Comparison of ENCODE assay signal across 16 cellular contexts in genomic region chr2:60819936-60820335, GRCh38.
A peak's percentile ranks its signal among the peaks of the same experiment; 100 is the strongest.
DNase-seq lines count a peak whose midpoint lies in the region; ATAC-seq and TF ChIP-seq lines count a peak whose summit lies in the region.
"Had no signal": no experiment of that assay in that cellular context is flagged by ENCODE, and none has a peak within 500 bp of the region (broad histone marks: within the 10 kb centered on the region; RNA-seq: fewer than 3 reads in every experiment).

No MANE protein-coding gene starts in this region.

- CTCF ChIA-PET in activated CD8-positive, alpha-beta T cell treated with anti-CD3 and anti-CD28 coated beads for 36 hours (lab: Charles Lee) = interaction anchor here (1.6 to 8.6 kb wide), 4 partner anchors 12 to 179 kb away, joined by 10 to 67 read pairs (median 28); partner anchors contain the start of gene REL

- no peak for ATAC-seq in stimulated activated naive CD8-positive, alpha-beta T cell treated with anti-CD3 and anti-CD28 coated beads, Interleukin-15, Interleukin-2, amounts not matched to agents 100 U/mL and 50 U/mL, for 24 hours
- no peak for ATAC-seq in activated CD8-positive, alpha-beta T cell treated with anti-CD3 and anti-CD28 coated beads for 36 hours
- no peak for ATAC-seq in HG02588 (IDR thresholded peaks at IDR 0.05; ENCODE audit: unreplicated experiment)

- TF ChIP-seq CTCF in activated CD8-positive, alpha-beta T cell treated with anti-CD3 and anti-CD28 coated beads for 36 hours (IDR thresholded peaks at IDR 0.05) = no peak

- no peaks in the 10 kb centered on the region for H3K9me3 Mint-ChIP-seq in stimulated activated naive CD8-positive, alpha-beta T cell treated with anti-CD3 and anti-CD28 coated beads, Interleukin-15, Interleukin-2, amounts not matched to agents 100 ng/mL and 50 ng/mL, for 24 hours
- no peaks in the 10 kb centered on the region for H3K9me3 Mint-ChIP-seq in activated CD8-positive, alpha-beta T cell treated with anti-CD3 and anti-CD28 coated beads for 36 hours

- H3K4me1 Mint-ChIP-seq in stimulated activated naive CD8-positive, alpha-beta T cell treated with anti-CD3 and anti-CD28 coated beads, Interleukin-15, Interleukin-2, amounts not matched to agents 100 ng/mL and 50 ng/mL, for 24 hours (ENCODE audit: low read depth) = peaks cover 62% of the 10 kb centered on the region
- H3K4me1 Mint-ChIP-seq in activated CD8-positive, alpha-beta T cell treated with anti-CD3 and anti-CD28 coated beads for 36 hours (ENCODE audit: low read depth) = peaks cover 50% of the 10 kb centered on the region

- no peak for DNase-seq in stimulated activated naive CD8-positive, alpha-beta T cell treated with anti-CD3 and anti-CD28 coated beads, Interleukin-15, Interleukin-2, amounts not matched to agents 100 U/mL and 50 U/mL, for 24 hours
- no peak for DNase-seq in activated CD8-positive, alpha-beta T cell treated with anti-CD3 and anti-CD28 coated beads for 36 hours
- DNase-seq in islet precursor cell (peak; percentile 37), NCI-H1694 (lab: John Stamatoyannopoulos, UW) (no peak), NCI-H82 treated with DMSO at 0.1 percent for 48 hours (lab: John Stamatoyannopoulos, UW; ENCODE audit: unreplicated experiment) (no peak)
- DNase-seq: brain microvascular endothelial cell, Calu3, colonic mucosa, EL, Kasumi-1, NCI-H1105 treated with DMSO at 0.1 percent for 48 hours, NCI-H2107, NCI-H510A treated with DMSO at 0.1 percent for 48 hours, tibial artery had no signal

- POLR2A ChIA-PET in activated CD8-positive, alpha-beta T cell treated with anti-CD3 and anti-CD28 coated beads for 36 hours (lab: Charles Lee) = interaction anchor here (0.6 to 4.8 kb wide), 12 partner anchors 9 to 67 kb away, joined by 3 to 31 read pairs (median 3); partner anchors contain the start of gene REL

- peaks cover 3% of the 10 kb centered on the region for H3K27me3 Mint-ChIP-seq in stimulated activated naive CD8-positive, alpha-beta T cell treated with anti-CD3 and anti-CD28 coated beads, Interleukin-15, Interleukin-2, amounts not matched to agents 100 ng/mL and 50 ng/mL, for 24 hours
- no peaks in the 10 kb centered on the region for H3K27me3 Mint-ChIP-seq in activated CD8-positive, alpha-beta T cell treated with anti-CD3 and anti-CD28 coated beads for 36 hours

- no peaks in the 10 kb centered on the region for H3K36me3 Mint-ChIP-seq in stimulated activated naive CD8-positive, alpha-beta T cell treated with anti-CD3 and anti-CD28 coated beads, Interleukin-15, Interleukin-2, amounts not matched to agents 100 ng/mL and 50 ng/mL, for 24 hours (ENCODE audit: low read depth)
- H3K36me3 Mint-ChIP-seq in activated CD8-positive, alpha-beta T cell treated with anti-CD3 and anti-CD28 coated beads for 36 hours (ENCODE audit: low read depth) = peaks cover 7% of the 10 kb centered on the region

- H3K27ac Mint-ChIP-seq in stimulated activated naive CD8-positive, alpha-beta T cell treated with anti-CD3 and anti-CD28 coated beads, Interleukin-15, Interleukin-2, amounts not matched to agents 100 ng/mL and 50 ng/mL, for 24 hours = peak overlapping the region; percentile 94
- peak overlapping the region; percentile 99 for H3K27ac Mint-ChIP-seq in activated CD8-positive, alpha-beta T cell treated with anti-CD3 and anti-CD28 coated beads for 36 hours

- intact Hi-C loops in activated CD8-positive, alpha-beta T cell treated with anti-CD3 and anti-CD28 coated beads for 36 hours (cut with micrococcal nuclease) = loop anchor here (2.0 to 5.0 kb wide), 2 partner anchors 61 to 77 kb away; partner anchors contain the start of gene REL

- H3K4me3 Mint-ChIP-seq in stimulated activated naive CD8-positive, alpha-beta T cell treated with anti-CD3 and anti-CD28 coated beads, Interleukin-15, Interleukin-2, amounts not matched to agents 100 ng/mL and 50 ng/mL, for 24 hours = peak overlapping the region; percentile 67
- H3K4me3 Mint-ChIP-seq in activated CD8-positive, alpha-beta T cell treated with anti-CD3 and anti-CD28 coated beads for 36 hours = peak overlapping the region; percentile 69
